In the genomic region with DNA sequence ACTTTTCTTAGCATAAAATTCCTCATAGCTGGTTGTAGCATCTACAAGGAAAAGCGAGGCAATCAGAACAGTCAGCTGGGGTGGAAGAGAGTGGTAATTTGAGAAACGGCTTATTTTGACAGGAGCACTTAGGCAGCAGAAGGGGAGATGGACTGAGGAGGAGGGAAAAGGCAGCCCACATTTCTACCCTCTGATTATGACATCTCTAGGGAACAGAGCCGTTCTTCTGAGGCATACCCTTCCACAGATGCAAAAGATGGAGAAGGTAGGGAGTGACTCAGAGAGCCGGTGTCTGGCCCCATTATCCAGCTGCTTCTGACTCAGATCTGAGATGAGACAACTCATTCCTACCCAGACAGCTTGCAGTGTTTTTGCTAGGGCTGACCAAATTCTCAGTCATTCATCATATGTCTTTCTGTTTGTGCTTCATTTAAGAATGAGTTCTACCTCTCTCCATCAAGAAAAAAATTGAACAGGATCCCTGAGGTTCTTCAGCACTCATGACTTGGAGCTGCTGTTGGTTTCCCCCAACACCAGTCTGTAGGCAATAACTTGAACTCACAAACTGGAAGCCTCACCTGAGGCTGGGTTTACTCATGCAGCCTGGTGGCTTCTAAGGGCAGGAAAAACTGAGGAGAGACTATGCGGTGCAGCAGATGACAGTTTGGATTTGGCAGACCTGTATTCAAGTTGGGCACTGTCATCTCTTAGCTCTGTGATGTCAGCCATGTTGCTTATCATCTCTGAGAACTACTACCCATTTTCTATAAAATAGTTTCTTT, we compare ENCODE assay signal across 9 cellular contexts. TPM values are rescaled to one million over a fixed set of nuclear protein-coding genes. Genes with fewer than 3 reads are reported as not detected.
A peak's percentile ranks its signal among the peaks of the same experiment; 100 is the strongest.
DNase-seq lines count a peak whose midpoint lies in the region; ATAC-seq and TF ChIP-seq lines count a peak whose summit lies in the region.
"Had no signal": no experiment of that assay in that cellular context is flagged by ENCODE, and none has a peak within 500 bp of the region (broad histone marks: within the 10 kb centered on the region; RNA-seq: fewer than 3 reads in every experiment).

No MANE protein-coding gene starts in this region.

- ATAC-seq in HG03060 (IDR thresholded peaks at IDR 0.05; ENCODE audit: low read depth, unreplicated experiment), result peak; percentile 47
- no peak for ATAC-seq in left ventricle myocardium superior

- no peak overlapping the region for H3K27ac ChIP-seq in Peyer's patch
- H3K27ac ChIP-seq: BLaER1 treated with 17β-estradiol and CSF1 and Interleukin-3, amounts not matched to agents 10 nM and 100 nM had no signal

- TF ChIP-seq CTCF in Peyer's patch (IDR thresholded peaks at IDR 0.05), result no peak

- no peak overlapping the region for H3K4me3 ChIP-seq in Peyer's patch
- H3K4me3 ChIP-seq: BLaER1 treated with 17β-estradiol and CSF1 and Interleukin-3, amounts not matched to agents 10 nM and 100 nM had no signal

- no peaks in the 10 kb centered on the region for H3K27me3 ChIP-seq in Peyer's patch
- H3K27me3 ChIP-seq: BLaER1 treated with 17β-estradiol and CSF1 and Interleukin-3, amounts not matched to agents 10 nM and 100 nM had no signal

- no peak for TF ChIP-seq POLR2A in Peyer's patch (IDR thresholded peaks at IDR 0.05)

- H3K36me3 ChIP-seq in Peyer's patch, result no peaks in the 10 kb centered on the region
- H3K36me3 ChIP-seq: BLaER1 treated with 17β-estradiol and CSF1 and Interleukin-3, amounts not matched to agents 10 nM and 100 nM had no signal

- intact Hi-C loops in left ventricle myocardium superior (cut with micrococcal nuclease), result no loop called here

- H3K9me3 ChIP-seq in Peyer's patch, result no peaks in the 10 kb centered on the region
- H3K9me3 ChIP-seq: BLaER1 treated with 17β-estradiol and CSF1 and Interleukin-3, amounts not matched to agents 10 nM and 100 nM had no signal

- DNase-seq in NCI-H2107 treated with DMSO at 0.1 percent for 48 hours (lab: John Stamatoyannopoulos, UW; ENCODE audit: unreplicated experiment), result peak; percentile 78
- no peak for DNase-seq in NCI-H2107 (lab: John Stamatoyannopoulos, UW)
- DNase-seq in astrocyte of the hippocampus (ENCODE audit: low read depth, low spot score), result peak; percentile 81
- DNase-seq in renal cortical epithelial cell (ENCODE audit: low read depth), result peak; percentile 81
- no peak for DNase-seq in Peyer's patch
- no peak for DNase-seq in left ventricle myocardium superior
- no peak for DNase-seq in foreskin melanocyte

- H3K4me1 ChIP-seq in Peyer's patch, result no peaks in the 10 kb centered on the region
- H3K4me1 ChIP-seq: BLaER1 treated with 17β-estradiol and CSF1 and Interleukin-3, amounts not matched to agents 10 nM and 100 nM had no signal

RNA-seq across cellular contexts. Expression of a gene that starts 15.9 kb away (rescaled TPM):
- total RNA-seq in renal cortical epithelial cell (20.9 and 36.5 TPM in 2 replicates), Peyer's patch (10 to 100 TPM; 15.7 to 52.9 (median 29.4) TPM), left ventricle myocardium superior (23.2 TPM)

Comparison
In these comparisons a context has a peak if more than half of its experiments do, and no peak if none do; other contexts are left out.
1. DNase-seq: peak in NCI-H2107 treated with DMSO at 0.1 percent for 48 hours (single experiment), astrocyte of the hippocampus (single experiment) and renal cortical epithelial cell (single experiment); none in NCI-H2107 (single experiment), Peyer's patch (0 of 3), left ventricle myocardium superior (single experiment) and foreskin melanocyte (single experiment).